ENCODE assay signal across 10 cellular contexts in the genomic region with DNA sequence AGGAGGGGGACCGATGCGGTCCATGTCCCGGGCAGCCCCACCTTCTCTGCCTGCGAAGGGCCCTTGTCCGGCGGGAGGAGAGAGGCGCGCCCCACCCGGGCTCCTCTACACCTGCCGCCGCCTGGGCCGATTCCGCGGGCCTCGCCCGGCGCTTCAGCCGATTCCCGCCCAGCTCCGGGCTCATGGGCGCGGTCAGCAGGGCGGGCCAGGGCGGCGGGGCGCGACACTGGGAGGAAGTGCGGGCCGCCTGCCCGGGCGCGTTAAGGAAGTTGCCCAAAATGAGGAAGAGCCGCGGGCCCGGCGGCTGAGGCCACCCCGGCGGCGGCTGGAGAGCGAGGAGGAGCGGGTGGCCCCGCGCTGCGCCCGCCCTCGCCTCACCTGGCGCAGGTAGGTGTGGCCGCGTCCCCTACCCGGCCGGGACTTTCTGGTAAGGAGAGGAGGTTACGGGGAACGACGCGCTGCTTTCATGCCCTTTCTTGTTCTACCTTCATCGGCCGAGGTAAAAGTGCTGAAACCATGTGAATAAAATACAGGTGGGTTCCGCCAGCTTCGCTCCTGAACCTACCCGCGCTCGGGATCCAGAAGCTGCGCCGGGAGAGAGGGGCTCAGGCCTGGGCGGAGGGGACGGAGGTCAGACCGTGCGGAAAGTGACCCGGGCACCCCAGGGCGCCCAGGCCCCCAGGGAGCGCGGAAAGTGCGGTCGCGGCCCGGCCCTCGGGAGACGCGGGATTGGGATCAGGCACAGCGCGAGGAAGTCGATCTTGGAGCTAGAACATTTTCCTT. TPM values are rescaled to one million over a fixed set of nuclear protein-coding genes. Genes with fewer than 3 reads are reported as not detected.
DNase-seq lines count a peak whose midpoint lies in the region; ATAC-seq and TF ChIP-seq lines count a peak whose summit lies in the region.
"Had no signal": no experiment of that assay in that cellular context is flagged by ENCODE, and none has a peak within 500 bp of the region (broad histone marks: within the 10 kb centered on the region; RNA-seq: fewer than 3 reads in every experiment).

A gene (plus strand): TSS at position 313 of the 783 bp plus-strand sequence. CDS start 42,080 bp downstream, outside the sequence.

- H3K27me3 ChIP-seq in CD4-positive, CD25-positive, alpha-beta regulatory T cell (ENCODE audit: control insufficient read depth, insufficient read depth, low read length), result peaks cover 19% of the 10 kb centered on the region

- peak; percentile 41 to 44 for ATAC-seq in CD4-positive, CD25-positive, alpha-beta regulatory T cell (ENCODE audit: low read depth in 2 of 2)
- peak; percentile 50 for ATAC-seq in GM18909 (IDR thresholded peaks at IDR 0.05; ENCODE audit: poor library complexity, unreplicated experiment)
- peak; percentile 56 for ATAC-seq in HG03432 (IDR thresholded peaks at IDR 0.05; ENCODE audit: unreplicated experiment)

- H3K9me3 Mint-ChIP-seq in CD4-positive, CD25-positive, alpha-beta regulatory T cell, result peaks cover 0 to 2% (median 0%) of the 10 kb centered on the region in 7 donors
- peaks cover 4% of the 10 kb centered on the region for H3K9me3 Mint-ChIP-seq in nephron progenitor cell

- peaks cover 0 to 2% (median 0%) of the 10 kb centered on the region in 4 donors for H3K4me1 Mint-ChIP-seq in CD4-positive, CD25-positive, alpha-beta regulatory T cell
- H3K4me1 Mint-ChIP-seq in nephron progenitor cell, result peaks cover 15% of the 10 kb centered on the region

- no peaks in the 10 kb centered on the region for H3K36me3 ChIP-seq in CD4-positive, CD25-positive, alpha-beta regulatory T cell (ENCODE audit: control insufficient read depth, insufficient read depth, low read length)

- TF ChIP-seq CTCF in RWPE1 (conservative IDR thresholded peaks at IDR 0.05; ENCODE audit: low read depth) (no peak), epithelial cell of proximal tubule (conservative IDR thresholded peaks at IDR 0.05; ENCODE audit: low read depth, low read length) (no peak), nephron progenitor cell (IDR thresholded peaks at IDR 0.05) (no peak)

- no peak within 1 kb of the TSS for H3K27ac ChIP-seq in CD4-positive, CD25-positive, alpha-beta regulatory T cell (ENCODE audit: insufficient read depth, low read length, poor library complexity, severe bottlenecking)
- H3K27ac ChIP-seq in RWPE1, result no peak within 1 kb of the TSS

- no peak within 1 kb of the TSS for H3K4me3 ChIP-seq in CD4-positive, CD25-positive, alpha-beta regulatory T cell (ENCODE audit: low read depth, low read length)
- H3K4me3 ChIP-seq in epithelial cell of proximal tubule (ENCODE audit: low read depth, low read length), result peak within 1 kb of the TSS; percentile 65

- peak in 1 of 3 donors; percentile 6 for DNase-seq in CD4-positive, CD25-positive, alpha-beta regulatory T cell
- DNase-seq in RWPE1 (ENCODE audit: low spot score) (peak; percentile 63), epithelial cell of proximal tubule (ENCODE audit: low read depth) (no peak), nephron progenitor cell (peak; percentile 57), cortex of kidney (lab: John Stamatoyannopoulos, UW) (no peak), midbrain (lab: John Stamatoyannopoulos, UW) (no peak)

- no peaks in the 10 kb centered on the region for H3K9me3 ChIP-seq in CD4-positive, CD25-positive, alpha-beta regulatory T cell (ENCODE audit: control insufficient read depth in 2 of 2, low read length in 2 of 2)

- peaks cover 4% of the 10 kb centered on the region for H3K4me1 ChIP-seq in CD4-positive, CD25-positive, alpha-beta regulatory T cell (ENCODE audit: control insufficient read depth, insufficient read depth, low read length, poor library complexity, severe bottlenecking)

- H3K36me3 Mint-ChIP-seq in CD4-positive, CD25-positive, alpha-beta regulatory T cell, result no peaks in the 10 kb centered on the region
- no peaks in the 10 kb centered on the region for H3K36me3 Mint-ChIP-seq in nephron progenitor cell (ENCODE audit: low read depth)

- peaks cover 67% of the 10 kb centered on the region for H3K27me3 Mint-ChIP-seq in CD4-positive, CD25-positive, alpha-beta regulatory T cell
- peaks cover 80% of the 10 kb centered on the region for H3K27me3 Mint-ChIP-seq in nephron progenitor cell (ENCODE audit: low read depth, poor library complexity)

- POLR2A ChIA-PET in RWPE1 (lab: Yijun Ruan, JAX; ENCODE audit: low non-redundant PET), result no interaction called here

- H3K27ac Mint-ChIP-seq in CD4-positive, CD25-positive, alpha-beta regulatory T cell, result peak within 1 kb of the TSS in 1 of 3 donors; percentile 57
- no peak within 1 kb of the TSS for H3K27ac Mint-ChIP-seq in nephron progenitor cell

- H3K4me3 Mint-ChIP-seq in CD4-positive, CD25-positive, alpha-beta regulatory T cell, result peak within 1 kb of the TSS in 2 of 4 donors; percentile 53 to 81
- H3K4me3 Mint-ChIP-seq in nephron progenitor cell, result peak within 1 kb of the TSS; percentile 81

- CTCF ChIA-PET in RWPE1 (lab: Yijun Ruan, JAX), result interaction anchor here (0.6 to 0.9 kb wide), 6 partner anchors 69 to 608 kb away, joined by 3 to 7 read pairs (median 4); a partner anchor contains a TSS

RNA-seq across cellular contexts. Expression of the gene that starts here (rescaled TPM):
- 0.81 TPM for total RNA-seq in CD4-positive, CD25-positive, alpha-beta regulatory T cell
- polyA plus RNA-seq in CD4-positive, CD25-positive, alpha-beta regulatory T cell, result under 1 TPM in 3 of 4 donors, not detected in 1; 0.13 to 0.72 (median 0.23) TPM
- total RNA-seq in epithelial cell of proximal tubule, result 15.7 and 16.9 TPM in 2 replicates
- total RNA-seq: M059J, myocyte had no signal

Comparison
In these comparisons a context has a peak if more than half of its experiments do, and no peak if none do; other contexts are left out.
1. Peak in ATAC-seq in CD4-positive, CD25-positive, alpha-beta regulatory T cell; RNA of the gene not detected or under 1 TPM.
2. DNase-seq: peak in RWPE1 (single experiment) and nephron progenitor cell (single experiment); none in epithelial cell of proximal tubule (single experiment), cortex of kidney (single experiment) and midbrain (single experiment).
3. Peak in every context shown above with its lines, with median percentiles within 50 percentile points of each other: ATAC-seq.